In the genomic region with DNA sequence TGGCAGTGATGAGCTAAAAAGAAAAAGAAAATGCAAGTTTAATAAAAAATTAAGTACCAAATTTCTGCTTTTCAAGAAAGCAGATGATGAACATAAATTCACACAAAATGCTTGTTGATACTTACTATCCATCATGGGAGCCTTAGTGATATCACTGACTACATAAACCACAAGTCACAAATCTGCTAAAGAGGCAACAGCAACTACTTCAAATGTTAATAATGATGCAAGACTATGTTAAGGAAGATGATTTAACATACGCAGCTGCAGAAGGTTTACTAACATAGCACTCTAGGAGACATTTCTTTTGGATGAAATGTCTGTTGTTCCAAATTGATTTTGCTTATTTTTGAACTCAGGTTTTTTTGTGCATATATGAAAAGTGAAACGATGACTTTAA, we compare ENCODE assay signal across 29 cellular contexts. TPM values are rescaled to one million over a fixed set of nuclear protein-coding genes. Genes with fewer than 3 reads are reported as not detected.
DNase-seq lines count a peak whose midpoint lies in the region; ATAC-seq and TF ChIP-seq lines count a peak whose summit lies in the region.
"Had no signal": no experiment of that assay in that cellular context is flagged by ENCODE, and none has a peak within 500 bp of the region (broad histone marks: within the 10 kb centered on the region; RNA-seq: fewer than 3 reads in every experiment).

No MANE protein-coding gene starts in this region.

- peak; percentile 33 for DNase-seq in AG10803 (ENCODE audit: low read depth)
- no peak for DNase-seq in CD4-positive, CD25-positive, alpha-beta regulatory T cell
- DNase-seq in MV-4-11 (lab: John Stamatoyannopoulos, UW): peak; percentile 27
- DNase-seq in fibroblast of mammary gland (ENCODE audit: low read depth): peak; percentile 56
- no peak for DNase-seq in stimulated activated CD4-positive, alpha-beta T cell treated with anti-CD3 and anti-CD28 coated beads, Interleukin-4, amount 100 ng/mL, for 24 hours
- DNase-seq in NCI-H69 (lab: John Stamatoyannopoulos, UW): no peak
- DNase-seq in kidney tubule cell (ENCODE audit: low spot score): no peak
- DNase-seq: activated CD4-positive, CD25-positive, alpha-beta regulatory T cell treated with anti-CD3 and anti-CD28 coated beads, Interleukin-2, amount 50 U/mL, for 72 hours; activated naive CD4-positive, alpha-beta T cell treated with anti-CD3 and anti-CD28 coated beads for 36 hours; activated T-cell treated with anti-CD3 and anti-CD28 coated beads, Interleukin-2, amount 50 U/mL, for 4 hours; aorta; EL; endodermal cell; hippocampal formation; left lung; NCI-H2029 treated with DMSO at 0.1 percent for 48 hours; NCI-H345; NCI-H748 treated with DMSO at 0.1 percent for 48 hours; stimulated activated CD4-positive, alpha-beta T cell treated with anti-CD3 and anti-CD28 coated beads, Interleukin-4, amount 100 ng/mL, for 4 hours had no signal

- peaks cover 77 to 98% (median 90%) of the 10 kb centered on the region in 4 donors for H3K4me1 Mint-ChIP-seq in CD4-positive, CD25-positive, alpha-beta regulatory T cell

- H3K9me3 Mint-ChIP-seq in CD4-positive, CD25-positive, alpha-beta regulatory T cell: no peaks in the 10 kb centered on the region
- H3K9me3 Mint-ChIP-seq: activated naive CD4-positive, alpha-beta T cell treated with anti-CD3 and anti-CD28 coated beads for 36 hours; activated T-cell treated with anti-CD3 and anti-CD28 coated beads, Interleukin-2, amount 50 U/mL, for 4 hours; dendritic cell treated with granulocyte-macrophage colony-stimulating factor and Interleukin-4, amounts not matched to agents 40 ng/mL and 50 ng/mL, for 4 days; endodermal cell; stimulated activated memory B cell treated with anti-CD40 and anti-IgM and Interleukin-4, amounts not matched to agents 10 μg/mL and 1 μg/mL and 100 μg/mL, for 72 hours; T-helper 1 cell treated with Interleukin-12 subunit alpha and Interleukin-12 subunit beta and Interleukin-4 antibody, amounts not matched to agents 30 μg/mL and 1 μg/mL, for 36 hours had no signal

- peaks cover 30% of the 10 kb centered on the region for H3K36me3 Mint-ChIP-seq in CD4-positive, CD25-positive, alpha-beta regulatory T cell

- H3K4me1 ChIP-seq in CD4-positive, CD25-positive, alpha-beta regulatory T cell (ENCODE audit: control insufficient read depth, insufficient read depth, low read length, poor library complexity, severe bottlenecking): peaks cover 90% of the 10 kb centered on the region

- H3K9me3 ChIP-seq in CD4-positive, CD25-positive, alpha-beta regulatory T cell (ENCODE audit: control insufficient read depth in 2 of 2, low read length in 2 of 2): no peaks in the 10 kb centered on the region
- H3K9me3 ChIP-seq: gastroesophageal sphincter, left lung had no signal

- peak overlapping the region; percentile 26 for H3K27ac ChIP-seq in CD4-positive, CD25-positive, alpha-beta regulatory T cell (ENCODE audit: insufficient read depth, low read length, poor library complexity, severe bottlenecking)
- H3K27ac ChIP-seq: C4-2B, cardiac muscle cell, gastroesophageal sphincter, left lung, SK-N-MC had no signal

- no peaks in the 10 kb centered on the region for H3K27me3 ChIP-seq in CD4-positive, CD25-positive, alpha-beta regulatory T cell (ENCODE audit: control insufficient read depth, insufficient read depth, low read length)
- H3K27me3 ChIP-seq: cardiac muscle cell, gastroesophageal sphincter, left lung had no signal

- H3K27me3 Mint-ChIP-seq in CD4-positive, CD25-positive, alpha-beta regulatory T cell: no peaks in the 10 kb centered on the region
- H3K27me3 Mint-ChIP-seq: dendritic cell treated with granulocyte-macrophage colony-stimulating factor and Interleukin-4, amounts not matched to agents 40 ng/mL and 50 ng/mL, for 4 days; progenitor cell of endocrine pancreas; stimulated activated memory B cell treated with anti-CD40 and anti-IgM and Interleukin-4, amounts not matched to agents 10 μg/mL and 1 μg/mL and 100 μg/mL, for 72 hours had no signal

- H3K36me3 ChIP-seq in CD4-positive, CD25-positive, alpha-beta regulatory T cell (ENCODE audit: control insufficient read depth, insufficient read depth, low read length): peaks cover 6% of the 10 kb centered on the region
- H3K36me3 ChIP-seq: cardiac muscle cell, gastroesophageal sphincter, left lung had no signal

- no peak overlapping the region for H3K4me3 Mint-ChIP-seq in CD4-positive, CD25-positive, alpha-beta regulatory T cell
- H3K4me3 Mint-ChIP-seq: activated naive CD4-positive, alpha-beta T cell treated with anti-CD3 and anti-CD28 coated beads for 36 hours; activated T-cell treated with anti-CD3 and anti-CD28 coated beads, Interleukin-2, amount 50 U/mL, for 4 hours; dendritic cell treated with granulocyte-macrophage colony-stimulating factor and Interleukin-4, amounts not matched to agents 40 ng/mL and 50 ng/mL, for 4 days; endodermal cell; stimulated activated memory B cell treated with anti-CD40 and anti-IgM and Interleukin-4, amounts not matched to agents 10 μg/mL and 1 μg/mL and 100 μg/mL, for 72 hours; T-helper 1 cell treated with Interleukin-12 subunit alpha and Interleukin-12 subunit beta and Interleukin-4 antibody, amounts not matched to agents 30 μg/mL and 1 μg/mL, for 36 hours had no signal

- no peak for ATAC-seq in CD4-positive, CD25-positive, alpha-beta regulatory T cell (ENCODE audit: low read depth in 2 of 2)
- ATAC-seq: activated T-cell treated with anti-CD3 and anti-CD28 coated beads, Interleukin-2, amount 50 U/mL, for 4 hours; esophagus mucosa; gastroesophageal sphincter; left lung; sciatic nerve; stimulated activated memory B cell treated with anti-CD40 and anti-IgM and Interleukin-4, amounts not matched to agents 10 μg/mL and 1 μg/mL and 100 μg/mL, for 72 hours had no signal

- H3K27ac Mint-ChIP-seq in CD4-positive, CD25-positive, alpha-beta regulatory T cell: no peak overlapping the region
- H3K27ac Mint-ChIP-seq: dendritic cell treated with granulocyte-macrophage colony-stimulating factor and Interleukin-4, amounts not matched to agents 40 ng/mL and 50 ng/mL, for 4 days; endodermal cell; progenitor cell of endocrine pancreas; stimulated activated memory B cell treated with anti-CD40 and anti-IgM and Interleukin-4, amounts not matched to agents 10 μg/mL and 1 μg/mL and 100 μg/mL, for 72 hours; T-helper 1 cell treated with Interleukin-12 subunit alpha and Interleukin-12 subunit beta and Interleukin-4 antibody, amounts not matched to agents 30 μg/mL and 1 μg/mL, for 36 hours had no signal

- H3K4me3 ChIP-seq in AG10803 (ENCODE audit: low read length) (no peak overlapping the region), fibroblast of mammary gland (ENCODE audit: control insufficient read depth, low read depth, low read length) (no peak overlapping the region)
- H3K4me3 ChIP-seq in CD4-positive, CD25-positive, alpha-beta regulatory T cell (ENCODE audit: low read depth, low read length): peak overlapping the region; percentile 20
- H3K4me3 ChIP-seq: cardiac muscle cell, gastroesophageal sphincter, left lung, SK-N-MC had no signal

- TF ChIP-seq CTCF in AG10803 (conservative IDR thresholded peaks at IDR 0.05; ENCODE audit: low read length) (no peak), fibroblast of mammary gland (conservative IDR thresholded peaks at IDR 0.05; ENCODE audit: control insufficient read depth, insufficient read depth, low read depth, low read length) (no peak)

RNA-seq across cellular contexts. Expression of a gene that starts 18.6 kb away (rescaled TPM):
- total RNA-seq in CD4-positive, CD25-positive, alpha-beta regulatory T cell: 592 TPM
- polyA plus RNA-seq in CD4-positive, CD25-positive, alpha-beta regulatory T cell: 100 to 1,000 TPM; 267 to 320 (median 288) TPM

Comparison
In these comparisons a context has a peak if more than half of its experiments do, and no peak if none do; other contexts are left out.
1. DNase-seq: peak in AG10803 (single experiment), MV-4-11 (single experiment) and fibroblast of mammary gland (single experiment); none in CD4-positive, CD25-positive, alpha-beta regulatory T cell (0 of 3), stimulated activated CD4-positive, alpha-beta T cell treated with anti-CD3 and anti-CD28 coated beads, Interleukin-4, amount 100 ng/mL, for 24 hours (single experiment), NCI-H69 (single experiment) and kidney tubule cell (single experiment).